ENCODE assay signal across 23 cellular contexts in the genomic region with DNA sequence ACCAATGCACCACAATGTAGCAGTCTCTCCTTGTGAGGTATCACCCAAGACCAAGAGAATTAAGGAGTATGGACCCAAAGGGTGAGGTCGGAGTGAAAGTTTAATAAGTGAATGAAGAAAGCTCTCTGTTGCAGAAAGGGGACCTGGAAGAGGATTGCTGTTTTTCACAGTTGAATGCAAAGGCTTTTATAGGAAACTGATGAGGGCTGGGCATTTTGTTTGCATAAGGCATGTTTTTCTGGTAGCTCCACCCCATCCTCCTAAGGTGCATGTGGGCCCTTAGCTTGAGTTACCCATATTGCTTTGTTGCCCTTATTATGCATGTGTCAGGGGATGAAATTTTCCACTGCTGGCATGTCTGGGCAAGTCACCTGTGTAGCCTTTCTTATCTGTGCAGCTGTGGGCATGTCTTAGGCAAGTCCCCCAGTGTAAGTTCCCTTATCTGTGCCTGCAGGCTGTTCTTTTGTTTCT.
A peak's percentile ranks its signal among the peaks of the same experiment; 100 is the strongest.
DNase-seq lines count a peak whose midpoint lies in the region; ATAC-seq and TF ChIP-seq lines count a peak whose summit lies in the region.
"Had no signal": no experiment of that assay in that cellular context is flagged by ENCODE, and none has a peak within 500 bp of the region (broad histone marks: within the 10 kb centered on the region; RNA-seq: fewer than 3 reads in every experiment).

No MANE protein-coding gene starts in this region.

- peak; percentile 37 for DNase-seq in NCI-H69 (lab: John Stamatoyannopoulos, UW)
- peak; percentile 72 for DNase-seq in mesendoderm
- no peak for DNase-seq in activated naive CD8-positive, alpha-beta T cell treated with anti-CD3 and anti-CD28 coated beads for 36 hours
- no peak for DNase-seq in CD14-positive monocyte (ENCODE audit: low spot score)
- DNase-seq: activated CD4-positive, alpha-beta T cell treated with anti-CD3 and anti-CD28 coated beads for 48 hours; activated gamma-delta T cell; dermis blood vessel endothelial cell; DMS79; hippocampal formation; kidney; lower lobe of right lung; NCI-H1105 treated with DMSO at 0.1 percent for 48 hours; NCI-H774; SHP77; T-helper 1 cell had no signal

- no peak overlapping the region for H3K18ac ChIP-seq in mesendoderm (ENCODE audit: low read length)

- intact Hi-C loops in CD14-positive monocyte (cut with micrococcal nuclease): no loop called here

- no peak overlapping the region for H3K23ac ChIP-seq in mesendoderm (ENCODE audit: low read length)

- no peak overlapping the region for H3K4me3 Mint-ChIP-seq in activated naive CD8-positive, alpha-beta T cell treated with anti-CD3 and anti-CD28 coated beads for 36 hours
- H3K4me3 Mint-ChIP-seq in CD14-positive monocyte: no peak overlapping the region
- H3K4me3 Mint-ChIP-seq: stimulated activated naive CD8-positive, alpha-beta T cell treated with anti-CD3 and anti-CD28 coated beads, Interleukin-15, Interleukin-2, amounts not matched to agents 100 ng/mL and 50 ng/mL, for 24 hours had no signal

- H3K27me3 Mint-ChIP-seq in activated naive CD8-positive, alpha-beta T cell treated with anti-CD3 and anti-CD28 coated beads for 36 hours: no peaks in the 10 kb centered on the region
- H3K27me3 Mint-ChIP-seq in CD14-positive monocyte (ENCODE audit: low read depth in 3 of 3): peaks cover 0 to 1% (median 0%) of the 10 kb centered on the region in 3 donors
- H3K27me3 Mint-ChIP-seq: stimulated activated naive CD8-positive, alpha-beta T cell treated with anti-CD3 and anti-CD28 coated beads, Interleukin-15, Interleukin-2, amounts not matched to agents 100 ng/mL and 50 ng/mL, for 24 hours had no signal

- no peak overlapping the region for H2AK5ac ChIP-seq in mesendoderm (ENCODE audit: low read length)

- H2BK5ac ChIP-seq in mesendoderm (ENCODE audit: low read length): no peak overlapping the region

- no peak overlapping the region for H4K8ac ChIP-seq in mesendoderm (ENCODE audit: low read depth, low read length)

- no peaks in the 10 kb centered on the region for H3K4me1 Mint-ChIP-seq in activated naive CD8-positive, alpha-beta T cell treated with anti-CD3 and anti-CD28 coated beads for 36 hours
- no peaks in the 10 kb centered on the region for H3K4me1 Mint-ChIP-seq in CD14-positive monocyte

- peak overlapping the region; percentile 70 for H3K4ac ChIP-seq in mesendoderm (ENCODE audit: low read depth, low read length)

- H3K27ac Mint-ChIP-seq in activated naive CD8-positive, alpha-beta T cell treated with anti-CD3 and anti-CD28 coated beads for 36 hours: no peak overlapping the region
- H3K27ac Mint-ChIP-seq in CD14-positive monocyte: no peak overlapping the region
- H3K27ac Mint-ChIP-seq: stimulated activated naive CD8-positive, alpha-beta T cell treated with anti-CD3 and anti-CD28 coated beads, Interleukin-15, Interleukin-2, amounts not matched to agents 100 ng/mL and 50 ng/mL, for 24 hours had no signal

- no peak for TF ChIP-seq CTCF in CD14-positive monocyte (IDR thresholded peaks at IDR 0.05)

- peaks cover 3% of the 10 kb centered on the region for H3K9me3 Mint-ChIP-seq in activated naive CD8-positive, alpha-beta T cell treated with anti-CD3 and anti-CD28 coated beads for 36 hours
- peaks cover 11 to 54% (median 21%) of the 10 kb centered on the region in 7 donors for H3K9me3 Mint-ChIP-seq in CD14-positive monocyte

- H3K4me3 ChIP-seq in mesendoderm (ENCODE audit: low read length): no peak overlapping the region
- H3K4me3 ChIP-seq: breast epithelium, lower lobe of right lung, prostate gland, tibial nerve had no signal

- WGBS in mesendoderm (ENCODE audit: extremely low coverage, insufficient coverage, low lambda C conversion rate): no CpG with 5 or more reads among the region's 1 CpG

- H3K27ac ChIP-seq in mesendoderm (ENCODE audit: low read depth, low read length): peak overlapping the region; percentile 90
- H3K27ac ChIP-seq: breast epithelium, foreskin keratinocyte, lower lobe of right lung, prostate gland, tibial nerve had no signal

- H4K5ac ChIP-seq in mesendoderm (ENCODE audit: low read length): no peak overlapping the region

- no peaks in the 10 kb centered on the region for H3K27me3 ChIP-seq in mesendoderm (ENCODE audit: insufficient read depth, low read length, poor library complexity)
- H3K27me3 ChIP-seq: breast epithelium, foreskin keratinocyte, tibial nerve had no signal

- H3K36me3 Mint-ChIP-seq in activated naive CD8-positive, alpha-beta T cell treated with anti-CD3 and anti-CD28 coated beads for 36 hours: peaks cover 5% of the 10 kb centered on the region
- no peaks in the 10 kb centered on the region for H3K36me3 Mint-ChIP-seq in CD14-positive monocyte

- H3K36me3 ChIP-seq in mesendoderm (ENCODE audit: control insufficient read depth, insufficient read depth, low read length): no peaks in the 10 kb centered on the region
- H3K36me3 ChIP-seq: breast epithelium, lower lobe of right lung, prostate gland had no signal

- no peaks in the 10 kb centered on the region for H3K4me1 ChIP-seq in mesendoderm (ENCODE audit: control insufficient read depth, low read depth, low read length)
- H3K4me1 ChIP-seq: breast epithelium, foreskin keratinocyte, lower lobe of right lung, prostate gland, tibial nerve had no signal

- H3K56ac ChIP-seq in mesendoderm (ENCODE audit: low read length): peak overlapping the region; percentile 50

- no peaks in the 10 kb centered on the region for H3K79me2 ChIP-seq in mesendoderm (ENCODE audit: control insufficient read depth, insufficient read depth, low read length)

- no peak overlapping the region for H3K4me2 ChIP-seq in mesendoderm (ENCODE audit: low read length)

- H3K9ac ChIP-seq in mesendoderm (ENCODE audit: low read length): no peak overlapping the region

- no peaks in the 10 kb centered on the region for H3K79me1 ChIP-seq in mesendoderm (ENCODE audit: low read length)

- ATAC-seq in GM19351 (IDR thresholded peaks at IDR 0.05; ENCODE audit: unreplicated experiment) (peak; percentile 65), HG02885 (IDR thresholded peaks at IDR 0.05; ENCODE audit: poor library complexity, unreplicated experiment) (peak; percentile 77), GM21515 (IDR thresholded peaks at IDR 0.05; ENCODE audit: unreplicated experiment) (no peak)
- ATAC-seq: foreskin keratinocyte, lower lobe of right lung had no signal

- no peak overlapping the region for H2BK15ac ChIP-seq in mesendoderm (replicated peaks; ENCODE audit: low read depth)

- peak overlapping the region; percentile 67 for H2BK120ac ChIP-seq in mesendoderm (ENCODE audit: low read depth, low read length)

Comparison
In these comparisons a context has a peak if more than half of its experiments do, and no peak if none do; other contexts are left out.
1. DNase-seq: peak in NCI-H69 (single experiment) and mesendoderm (single experiment); none in activated naive CD8-positive, alpha-beta T cell treated with anti-CD3 and anti-CD28 coated beads for 36 hours (single experiment) and CD14-positive monocyte (single experiment).